In genomic region chr22:50244420-50245213, GRCh38 we compare ENCODE assay signal across 8 cellular contexts. TPM values are rescaled to one million over a fixed set of nuclear protein-coding genes. Genes with fewer than 3 reads are reported as not detected.
DNase-seq lines count a peak whose midpoint lies in the region; ATAC-seq and TF ChIP-seq lines count a peak whose summit lies in the region.

Gene TUBGCP6 (minus strand): TSS chr22:50245023. CDS start chr22:50244459, 564 bp downstream.

- peak within 1 kb of the TSS; percentile 88 for H3K9ac ChIP-seq in trophoblast cell (ENCODE audit: low read length)

- peaks cover 2% of the 10 kb centered on the region for H3K9me3 ChIP-seq in trophoblast cell (ENCODE audit: insufficient read depth, low read depth, low read length)
- no peaks in the 10 kb centered on the region for H3K9me3 ChIP-seq in tibial nerve

- H3K23ac ChIP-seq in trophoblast cell (ENCODE audit: low read length), result no peak within 1 kb of the TSS

- H4K12ac ChIP-seq in trophoblast cell (ENCODE audit: low read depth, low read length), result peak within 1 kb of the TSS; percentile 91

- peaks cover 41% of the 10 kb centered on the region for H3K4me1 Mint-ChIP-seq in HFFc6 (ENCODE audit: low read depth)

- H3K27ac ChIP-seq in trophoblast cell (ENCODE audit: low read depth, low read length) (peak within 1 kb of the TSS; percentile 87), tibial nerve (peak within 1 kb of the TSS; percentile 58 to 95 (median 91))

- peak; percentile 96 for ATAC-seq in Right ventricle myocardium superior (ENCODE audit: poor library complexity)

- H4K91ac ChIP-seq in trophoblast cell (ENCODE audit: low read depth, low read length), result peak within 1 kb of the TSS; percentile 86

- H3K27me3 Mint-ChIP-seq in HFFc6 (ENCODE audit: insufficient read depth), result peaks cover 11% of the 10 kb centered on the region

- H4K8ac ChIP-seq in trophoblast cell (ENCODE audit: low read depth, low read length), result peak within 1 kb of the TSS; percentile 97

- H3K4me1 ChIP-seq in trophoblast cell (ENCODE audit: control insufficient read depth in 1 of 2, insufficient read depth in 2 of 2, low read length in 2 of 2) (peaks cover 10 to 18% of the 10 kb centered on the region in 2 experiments), tibial nerve (peaks cover 0 to 81% (median 41%) of the 10 kb centered on the region in 4 donors)

- H3K27ac Mint-ChIP-seq in HFFc6, result peak within 1 kb of the TSS; percentile 92

- peak within 1 kb of the TSS; percentile 89 for H3K4me3 Mint-ChIP-seq in HFFc6

- peak within 1 kb of the TSS; percentile 86 for H2AFZ ChIP-seq in trophoblast cell (ENCODE audit: insufficient read depth, low read length, poor library complexity)

- H2AK5ac ChIP-seq in trophoblast cell (ENCODE audit: low read length), result peak within 1 kb of the TSS; percentile 29

- peak within 1 kb of the TSS; percentile 92 for H3K14ac ChIP-seq in trophoblast cell (ENCODE audit: low read length)

- peak within 1 kb of the TSS; percentile 90 for H3K4me2 ChIP-seq in trophoblast cell (ENCODE audit: low read length)

- H3K36me3 ChIP-seq in trophoblast cell (ENCODE audit: control insufficient read depth in 1 of 2, insufficient read depth in 2 of 2, low read length in 2 of 2) (peaks cover 33 to 35% of the 10 kb centered on the region in 2 experiments), tibial nerve (peaks cover 0 to 37% (median 7%) of the 10 kb centered on the region in 3 donors)

- H3K27me3 ChIP-seq in trophoblast cell (ENCODE audit: insufficient read depth, low read length) (no peaks in the 10 kb centered on the region), tibial nerve (no peaks in the 10 kb centered on the region)

- no peak within 1 kb of the TSS for H2BK12ac ChIP-seq in trophoblast cell (ENCODE audit: low read length)

- peak; percentile 92 to 97 for TF ChIP-seq EP300 in tibial nerve (IDR thresholded peaks at IDR 0.05)

- peak within 1 kb of the TSS; percentile 73 for H2BK5ac ChIP-seq in trophoblast cell (ENCODE audit: low read depth, low read length, poor library complexity)

- peak within 1 kb of the TSS; percentile 52 for H2BK120ac ChIP-seq in trophoblast cell (ENCODE audit: insufficient read depth, low read length, poor library complexity)

- peak; percentile 63 for TF ChIP-seq CTCF in HFFc6 (IDR thresholded peaks at IDR 0.05)
- TF ChIP-seq CTCF in tibial nerve (IDR thresholded peaks at IDR 0.05), result peak in 3 of 5 experiments; percentile 10 to 70 (median 57)

- DNase-seq in GM04504 (ENCODE audit: low read depth), result peak; percentile 83
- peak; percentile 86 for DNase-seq in HFFc6
- peak; percentile 88 for DNase-seq in NCI-H1048 (lab: John Stamatoyannopoulos, UW)
- peak; percentile 53 to 85 for DNase-seq in SW 1271 (lab: John Stamatoyannopoulos, UW)
- DNase-seq in activated naive CD8-positive, alpha-beta T cell treated with anti-CD3 and anti-CD28 coated beads, Interleukin-2, amount 50 U/mL, for 16 hours (ENCODE audit: low read depth, low spot score), result peak; percentile 81
- DNase-seq in Right ventricle myocardium superior, result peak; percentile 98
- peak; percentile 93 to 95 for DNase-seq in trophoblast cell
- peak; percentile 89 to 91 for DNase-seq in tibial nerve (ENCODE audit: low spot score in 2 of 2)

- peak within 1 kb of the TSS; percentile 92 for H3K4me3 ChIP-seq in trophoblast cell (ENCODE audit: low read depth, low read length)
- H3K4me3 ChIP-seq in tibial nerve, result peak within 1 kb of the TSS; percentile 53 to 95 (median 70)

- H3K9me3 Mint-ChIP-seq in HFFc6, result no peaks in the 10 kb centered on the region; the same call in 1 of the 2 replicates

- no CpG with 5 or more reads among the region's 76 CpGs for WGBS in trophoblast cell (ENCODE audit: extremely low coverage, insufficient coverage, insufficient read length)
- 0% methylated on average over 39 to 56 of the region's 76 CpGs for WGBS in tibial nerve, 2 donors

- peaks cover 7% of the 10 kb centered on the region for H3K79me1 ChIP-seq in trophoblast cell (ENCODE audit: low read length)

- H3K36me3 Mint-ChIP-seq in HFFc6 (ENCODE audit: low read depth), result peaks cover 18% of the 10 kb centered on the region

- H3K4ac ChIP-seq in trophoblast cell (ENCODE audit: low read depth, low read length), result peak within 1 kb of the TSS; percentile 75

- peak within 1 kb of the TSS; percentile 95 for H3K18ac ChIP-seq in trophoblast cell (ENCODE audit: low read length)

- peak; percentile 63 to 71 for TF ChIP-seq POLR2A in tibial nerve (IDR thresholded peaks at IDR 0.05)

- intact Hi-C loops in Right ventricle myocardium superior (cut with DNase I), result no loop called here

- H3K79me2 ChIP-seq in trophoblast cell (ENCODE audit: control insufficient read depth, insufficient read depth, low read length, poor library complexity), result peaks cover 11% of the 10 kb centered on the region

RNA-seq across cellular contexts. Expression of gene TUBGCP6, which starts in this region (rescaled TPM):
- total RNA-seq in HFFc6 (2021; fragmentation: NEBNext Ultra II Directional; extraction: Animal tissue kit (Norgen Biotek cat#: 25700)), result 10 to 100 TPM; 20.1 to 26.8 (median 21.7) TPM
- total RNA-seq in Right ventricle myocardium superior (14.1 TPM), tibial nerve (100 to 1,000 TPM in 1 of 4 donors, 10 to 100 TPM in 3; 72.2 to 127 (median 78.6) TPM)
- polyA plus RNA-seq in trophoblast cell (2013), result 9.8 and 10.1 TPM in 2 replicates

Comparison
In these comparisons a context has a peak if more than half of its experiments do, and no peak if none do; other contexts are left out.
1. Peak in every context shown above with its lines: DNase-seq, ATAC-seq, H3K4me3 ChIP-seq and H3K27ac ChIP-seq.